ENCODE assay signal across 22 cellular contexts in genomic region chr20:21308340-21308739, GRCh38. TPM values are rescaled to one million over a fixed set of nuclear protein-coding genes. Genes with fewer than 3 reads are reported as not detected.
DNase-seq lines count a peak whose midpoint lies in the region; ATAC-seq, FAIRE-seq and TF ChIP-seq lines count a peak whose summit lies in the region.
"Had no signal": no experiment of that assay in that cellular context is flagged by ENCODE, and none has a peak within 500 bp of the region (broad histone marks: within the 10 kb centered on the region; RNA-seq: fewer than 3 reads in every experiment).

No MANE protein-coding gene starts in this region.

- no peaks in the 10 kb centered on the region for H3K9me3 ChIP-seq in T-helper 17 cell (ENCODE audit: control insufficient read depth, low read length, poor library complexity, severe bottlenecking)
- H3K9me3 ChIP-seq in keratinocyte (ENCODE audit: control insufficient read depth, low read depth, low read length): no peaks in the 10 kb centered on the region
- H3K9me3 ChIP-seq: adrenal gland, gastrocnemius medialis had no signal

- no peak overlapping the region for H3K4me3 ChIP-seq in keratinocyte (ENCODE audit: control insufficient read depth in 2 of 3, extremely low read depth in 1 of 3, insufficient read depth in 2 of 3, low read depth in 1 of 3, low read length in 3 of 3)
- H3K4me3 ChIP-seq: adrenal gland, gastrocnemius medialis, GM23248, psoas muscle had no signal

- H3K9ac ChIP-seq in keratinocyte (ENCODE audit: control insufficient read depth, extremely low read depth, insufficient read depth, low read length): no peak overlapping the region
- H3K9ac ChIP-seq: GM23248 had no signal

- no peaks in the 10 kb centered on the region for H3K9me3 Mint-ChIP-seq in stimulated activated naive CD8-positive, alpha-beta T cell treated with anti-CD3 and anti-CD28 coated beads, Interleukin-15, Interleukin-2, amounts not matched to agents 100 ng/mL and 50 ng/mL, for 24 hours
- no peaks in the 10 kb centered on the region for H3K9me3 Mint-ChIP-seq in stimulated activated naive CD8-positive, alpha-beta T cell treated with anti-CD3 and anti-CD28 coated beads, Interleukin-15, amount 100 ng/mL, for 72 hours

- H3K27me3 ChIP-seq in keratinocyte (ENCODE audit: control insufficient read depth, extremely low read depth, insufficient read depth, low read length): no peaks in the 10 kb centered on the region
- H3K27me3 ChIP-seq: adrenal gland, gastrocnemius medialis had no signal

- no peaks in the 10 kb centered on the region for H4K20me1 ChIP-seq in keratinocyte (ENCODE audit: control insufficient read depth, extremely low read depth, insufficient read depth, low read length)

- peak overlapping the region; percentile 58 for H3K4me3 Mint-ChIP-seq in stimulated activated naive CD8-positive, alpha-beta T cell treated with anti-CD3 and anti-CD28 coated beads, Interleukin-15, Interleukin-2, amounts not matched to agents 100 ng/mL and 50 ng/mL, for 24 hours
- H3K4me3 Mint-ChIP-seq in stimulated activated naive CD8-positive, alpha-beta T cell treated with anti-CD3 and anti-CD28 coated beads, Interleukin-15, amount 100 ng/mL, for 72 hours: peak overlapping the region in 1 of 2 donors; percentile 7
- H3K4me3 Mint-ChIP-seq in T-helper 17 cell: peak overlapping the region; percentile 19
- H3K4me3 Mint-ChIP-seq: activated CD4-positive, alpha-beta memory T cell treated with anti-CD3 and anti-CD28 coated beads, Interleukin-2, amount 10 ng/mL, durations not matched to agents 7 days and 5 days had no signal

- peak overlapping the region; percentile 1 for H3K27ac Mint-ChIP-seq in stimulated activated naive CD8-positive, alpha-beta T cell treated with anti-CD3 and anti-CD28 coated beads, Interleukin-15, Interleukin-2, amounts not matched to agents 100 ng/mL and 50 ng/mL, for 24 hours
- H3K27ac Mint-ChIP-seq in stimulated activated naive CD8-positive, alpha-beta T cell treated with anti-CD3 and anti-CD28 coated beads, Interleukin-15, amount 100 ng/mL, for 72 hours: no peak overlapping the region
- peak overlapping the region; percentile 19 for H3K27ac Mint-ChIP-seq in T-helper 17 cell
- H3K27ac Mint-ChIP-seq: activated CD4-positive, alpha-beta memory T cell treated with anti-CD3 and anti-CD28 coated beads, Interleukin-2, amount 10 ng/mL, durations not matched to agents 7 days and 5 days had no signal

- no peak overlapping the region for H2AFZ ChIP-seq in keratinocyte (ENCODE audit: control insufficient read depth, low read length)
- H2AFZ ChIP-seq: GM23248 had no signal

- H3K36me3 Mint-ChIP-seq in stimulated activated naive CD8-positive, alpha-beta T cell treated with anti-CD3 and anti-CD28 coated beads, Interleukin-15, Interleukin-2, amounts not matched to agents 100 ng/mL and 50 ng/mL, for 24 hours (ENCODE audit: low read depth): peaks cover 63% of the 10 kb centered on the region
- peaks cover 4% of the 10 kb centered on the region for H3K36me3 Mint-ChIP-seq in T-helper 17 cell (ENCODE audit: low read depth)

- peak overlapping the region; percentile 36 for H3K4me2 ChIP-seq in keratinocyte (ENCODE audit: control insufficient read depth, extremely low read depth, insufficient read depth, low read depth, low read length)

- H3K4me1 ChIP-seq in keratinocyte (ENCODE audit: control insufficient read depth, extremely low read depth, insufficient read depth, low read length): peaks cover 15% of the 10 kb centered on the region

- peaks cover 74% of the 10 kb centered on the region for H3K79me2 ChIP-seq in keratinocyte (ENCODE audit: control insufficient read depth, insufficient read depth, low read length)

- no peak for ATAC-seq in stimulated activated naive CD8-positive, alpha-beta T cell treated with anti-CD3 and anti-CD28 coated beads, Interleukin-15, amount 100 ng/mL, for 72 hours
- no peak for ATAC-seq in T-helper 17 cell
- no peak for ATAC-seq in HG03159 (IDR thresholded peaks at IDR 0.05; ENCODE audit: unreplicated experiment)
- no peak for ATAC-seq in stimulated activated naive CD8-positive, alpha-beta T cell treated with anti-CD3 and anti-CD28 coated beads, Interleukin-15, Interleukin-2, amounts not matched to agents 100 U/mL and 50 U/mL, for 24 hours
- ATAC-seq: gastrocnemius medialis, psoas muscle had no signal

- DNase-seq in stimulated activated naive CD8-positive, alpha-beta T cell treated with anti-CD3 and anti-CD28 coated beads, Interleukin-15, amount 100 ng/mL, for 72 hours: no peak
- DNase-seq in T-helper 17 cell (no peak), keratinocyte (ENCODE audit: low read depth, low spot score) (no peak), DMS53 (lab: John Stamatoyannopoulos, UW) (no peak), MV-4-11 (lab: John Stamatoyannopoulos, UW) (no peak)
- no peak for DNase-seq in stimulated activated naive CD8-positive, alpha-beta T cell treated with anti-CD3 and anti-CD28 coated beads, Interleukin-15, Interleukin-2, amounts not matched to agents 100 U/mL and 50 U/mL, for 24 hours
- DNase-seq: activated CD4-positive, alpha-beta memory T cell treated with anti-CD3 and anti-CD28 coated beads, Interleukin-2, amount 10 ng/mL, durations not matched to agents 7 days and 5 days; adrenal gland; EL; erythroblast; gastrocnemius medialis; GM23248; mesenchymal stem cell; NCI-H146; NCI-H2171; NCI-H69; psoas muscle; Right ventricle myocardium superior; stimulated activated CD4-positive, alpha-beta T cell treated with anti-CD3 and anti-CD28 coated beads, Interleukin-4, amount 100 ng/mL, for 24 hours; T-helper 1 cell had no signal

- H3K4me1 Mint-ChIP-seq in stimulated activated naive CD8-positive, alpha-beta T cell treated with anti-CD3 and anti-CD28 coated beads, Interleukin-15, Interleukin-2, amounts not matched to agents 100 ng/mL and 50 ng/mL, for 24 hours (ENCODE audit: low read depth): peaks cover 68% of the 10 kb centered on the region
- H3K4me1 Mint-ChIP-seq in stimulated activated naive CD8-positive, alpha-beta T cell treated with anti-CD3 and anti-CD28 coated beads, Interleukin-15, amount 100 ng/mL, for 72 hours: peaks cover 57% of the 10 kb centered on the region
- H3K4me1 Mint-ChIP-seq in T-helper 17 cell: peaks cover 52% of the 10 kb centered on the region

- no peak for TF ChIP-seq CTCF in keratinocyte (optimal IDR thresholded peaks at IDR 0.05 in 1 of 3, IDR thresholded peaks at IDR 0.05 in 1 of 3, conservative IDR thresholded peaks at IDR 0.05 in 1 of 3; ENCODE audit: extremely low read depth in 1 of 3, insufficient read depth in 2 of 3, low read length in 3 of 3)

- dilution Hi-C loops in keratinocyte (cut with MboI; ENCODE audit: extremely low pct_ligation_motif_present, low sequenced_read_pairs): no loop called here

- FAIRE-seq in keratinocyte (lab: Jason Lieb, UNC): no peak

- no peak overlapping the region for H3K27ac ChIP-seq in keratinocyte (ENCODE audit: control insufficient read depth, insufficient read depth, low read length)
- H3K27ac ChIP-seq: adrenal gland, gastrocnemius medialis, GM23248, psoas muscle had no signal

- peaks cover 0 to 5% of the 10 kb centered on the region in 2 experiments for H3K36me3 ChIP-seq in keratinocyte (ENCODE audit: control insufficient read depth in 2 of 2, extremely low read depth in 1 of 2, insufficient read depth in 2 of 2, low read length in 2 of 2)
- H3K36me3 ChIP-seq: adrenal gland had no signal

- no peaks in the 10 kb centered on the region for H3K27me3 Mint-ChIP-seq in stimulated activated naive CD8-positive, alpha-beta T cell treated with anti-CD3 and anti-CD28 coated beads, Interleukin-15, Interleukin-2, amounts not matched to agents 100 ng/mL and 50 ng/mL, for 24 hours
- no peaks in the 10 kb centered on the region for H3K27me3 Mint-ChIP-seq in stimulated activated naive CD8-positive, alpha-beta T cell treated with anti-CD3 and anti-CD28 coated beads, Interleukin-15, amount 100 ng/mL, for 72 hours
- H3K27me3 Mint-ChIP-seq in T-helper 17 cell: no peaks in the 10 kb centered on the region
- H3K27me3 Mint-ChIP-seq: activated CD4-positive, alpha-beta memory T cell treated with anti-CD3 and anti-CD28 coated beads, Interleukin-2, amount 10 ng/mL, durations not matched to agents 7 days and 5 days had no signal

- H3K9me1 ChIP-seq in keratinocyte (ENCODE audit: control insufficient read depth, extremely low read depth, insufficient read depth, low read length): no peaks in the 10 kb centered on the region

RNA-seq across cellular contexts. Expression of gene XRN2, which starts 5.2 kb away (rescaled TPM):
- total RNA-seq in T-helper 17 cell: 10 to 100 TPM; 53.7 to 59.2 TPM
- polyA plus RNA-seq in keratinocyte: 57.5 to 85.8 TPM (median 70.9 TPM) in 3 replicates
- polyA plus RNA-seq in keratinocyte (2011; ENCODE audit: low read depth): 20.5 TPM
- 50.2 and 78.3 TPM in 2 replicates for polyA plus RNA-seq in keratinocyte (2011; cell fraction: cytosol; rRNA removed)
- polyA plus RNA-seq in keratinocyte (2011; cell fraction: nucleus; rRNA removed): 54.1 and 68.6 TPM in 2 replicates
- 24.5 and 58.1 TPM in 2 replicates for polyA plus RNA-seq in keratinocyte (2012; ENCODE audit: low replicate concordance)
- 15.6 to 58.3 TPM (median 29.1 TPM) in 3 replicates for polyA minus RNA-seq in keratinocyte
- 35.5 TPM for polyA minus RNA-seq in keratinocyte (2011; cell fraction: cytosol; rRNA and poly(A)+ RNA removed)
- 26.5 and 46.5 TPM in 2 replicates for polyA minus RNA-seq in keratinocyte (2011; cell fraction: nucleus; rRNA and poly(A)+ RNA removed)

Comparison
In these comparisons a context has a peak if more than half of its experiments do, and no peak if none do; other contexts are left out.
1. H3K27ac Mint-ChIP-seq: peak in stimulated activated naive CD8-positive, alpha-beta T cell treated with anti-CD3 and anti-CD28 coated beads, Interleukin-15, Interleukin-2, amounts not matched to agents 100 ng/mL and 50 ng/mL, for 24 hours (single experiment) and T-helper 17 cell (single experiment); none in stimulated activated naive CD8-positive, alpha-beta T cell treated with anti-CD3 and anti-CD28 coated beads, Interleukin-15, amount 100 ng/mL, for 72 hours (0 of 2).